ENCODE assay signal across 8 cellular contexts in the genomic region with DNA sequence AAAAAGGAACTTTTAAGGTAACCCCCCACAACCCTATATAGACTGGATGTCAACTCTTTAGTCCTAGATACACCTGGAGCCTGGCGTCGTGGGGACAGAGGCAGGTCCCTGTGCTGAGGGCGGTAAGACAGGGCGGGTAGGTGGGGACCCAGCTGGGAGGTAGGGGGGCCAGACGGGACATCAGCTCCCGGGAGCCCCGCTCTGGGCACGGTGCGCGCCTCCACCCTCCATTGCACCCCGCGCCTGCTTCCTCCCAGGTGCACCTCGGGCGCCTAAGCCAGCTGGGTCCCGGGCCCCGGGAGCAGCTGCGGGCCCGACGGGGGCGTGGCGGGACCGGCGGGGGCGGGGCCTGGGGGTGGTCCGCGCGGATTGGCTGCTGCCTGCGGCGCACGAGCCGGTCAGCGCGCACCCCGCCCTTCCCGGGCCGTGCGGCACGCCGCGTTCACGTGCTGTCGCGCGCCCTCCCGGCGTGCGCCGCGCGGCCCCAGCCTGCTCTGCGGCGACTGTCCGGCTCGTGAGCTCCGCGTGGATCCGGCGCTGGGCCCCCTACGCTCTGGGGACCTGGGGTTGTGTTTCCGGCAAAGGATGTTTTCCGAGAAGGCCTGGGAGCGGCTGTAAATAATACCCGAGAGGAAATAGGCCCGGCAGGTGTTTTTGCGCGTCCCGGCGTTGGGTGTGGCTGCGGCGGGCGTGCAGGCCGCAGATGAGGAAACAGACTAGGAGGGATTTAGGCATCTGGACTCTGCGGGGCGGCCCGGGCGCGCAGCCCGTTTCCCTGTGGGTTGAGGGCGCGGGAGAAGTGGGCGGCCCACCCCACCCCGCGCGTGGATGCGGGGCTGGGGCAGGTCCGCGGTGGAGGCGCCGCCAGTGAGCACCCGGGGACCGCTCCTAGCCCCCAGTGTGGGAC. TPM values are rescaled to one million over a fixed set of nuclear protein-coding genes. Genes with fewer than 3 reads are reported as not detected.
DNase-seq lines count a peak whose midpoint lies in the region; ATAC-seq and TF ChIP-seq lines count a peak whose summit lies in the region.

No MANE protein-coding gene starts in this region.

- H3K36me3 Mint-ChIP-seq in GM23338 (ENCODE audit: low read depth) = peaks cover 12% of the 10 kb centered on the region; the same call in 1 of the 3 replicates
- H3K36me3 Mint-ChIP-seq in activated naive CD8-positive, alpha-beta T cell = peaks cover 3% of the 10 kb centered on the region

- H4K20me1 ChIP-seq in GM23338 (replicated peaks; ENCODE audit: insufficient read depth) = peaks cover 4% of the 10 kb centered on the region

- peak; percentile 76 for TF ChIP-seq POLR2A in transverse colon (IDR thresholded peaks at IDR 0.05)

- WGBS in transverse colon (ENCODE audit: low coverage in 1 of 2), 2 donors = 4% methylated on average over 47 of the region's 91 CpGs; no CpG with 5 or more reads in 1 of the 2 donors

- peak; percentile 57 for TF ChIP-seq EP300 in transverse colon (IDR thresholded peaks at IDR 0.05; ENCODE audit: low read depth)

- no peaks in the 10 kb centered on the region for H3F3A ChIP-seq in GM23338 (replicated peaks; ENCODE audit: low read depth)

- peaks cover 9% of the 10 kb centered on the region for H3K27me3 Mint-ChIP-seq in GM23338 (ENCODE audit: insufficient read depth, low read depth, poor library complexity)
- no peaks in the 10 kb centered on the region for H3K27me3 Mint-ChIP-seq in activated naive CD8-positive, alpha-beta T cell

- H3K9me3 ChIP-seq in transverse colon = no peaks in the 10 kb centered on the region

- no peaks in the 10 kb centered on the region for H3K36me3 ChIP-seq in GM23338 (ENCODE audit: insufficient read depth)
- no peaks in the 10 kb centered on the region for H3K36me3 ChIP-seq in transverse colon

- no peak for TF ChIP-seq CTCF in GM23338 (conservative IDR thresholded peaks at IDR 0.05; ENCODE audit: low read depth in 2 of 2)
- TF ChIP-seq CTCF in transverse colon (IDR thresholded peaks at IDR 0.05) = no peak

- peak overlapping the region; percentile 98 for H3K4me3 Mint-ChIP-seq in GM23338
- H3K4me3 Mint-ChIP-seq in activated naive CD8-positive, alpha-beta T cell = peak overlapping the region; percentile 98

- peaks cover 17% of the 10 kb centered on the region for H3K4me1 Mint-ChIP-seq in GM23338
- peaks cover 45% of the 10 kb centered on the region for H3K4me1 Mint-ChIP-seq in activated naive CD8-positive, alpha-beta T cell (ENCODE audit: low read depth)

- DNase-seq in ELR (ENCODE audit: low read depth) = peak; percentile 88
- peak; percentile 88 for DNase-seq in GM23338 (ENCODE audit: low spot score)
- peak; percentile 90 for DNase-seq in LoVo (ENCODE audit: low spot score)
- DNase-seq in Right ventricle myocardium superior = peak; percentile 94
- DNase-seq in pons (ENCODE audit: low spot score) = peak; percentile 75
- DNase-seq in transverse colon = peak; percentile 94

- peak overlapping the region; percentile 92 for H3K4me2 ChIP-seq in GM23338

- H3K27ac Mint-ChIP-seq in GM23338 = peak overlapping the region; percentile 93
- H3K27ac Mint-ChIP-seq in activated naive CD8-positive, alpha-beta T cell = peak overlapping the region; percentile 95

- intact Hi-C loops in Right ventricle myocardium superior (cut with DNase I) = loop anchor here (2.0 kb wide), 1 partner anchor 37 kb away; no protein-coding TSS in a partner anchor
- intact Hi-C loops in transverse colon (cut with DNase I; ENCODE audit: low total_unique reads) = loop anchor here (1.0 to 5.0 kb wide), 2 partner anchors 17 to 39 kb away; a partner anchor contains a TSS

- no peaks in the 10 kb centered on the region for H3K9me2 ChIP-seq in GM23338 (ENCODE audit: insufficient read depth)

- peaks cover 40% of the 10 kb centered on the region for H3K79me2 ChIP-seq in GM23338 (replicated peaks; ENCODE audit: insufficient read depth)

- H3K4me3 ChIP-seq in GM23338 (peak overlapping the region; percentile 71), transverse colon (peak overlapping the region; percentile 71 to 83 (median 75))

- in situ Hi-C loops in transverse colon (cut with MboI; ENCODE audit: low pct_ligation_motif_present in 1 of 4, low pct_unique_long_range_greater_than_20kb in 1 of 4, low sequenced_read_pairs in 3 of 4) = no loop called here

- H3K9me3 Mint-ChIP-seq in GM23338 = peaks cover 3% of the 10 kb centered on the region; the same call in 2 of the 3 replicates
- no peaks in the 10 kb centered on the region for H3K9me3 Mint-ChIP-seq in activated naive CD8-positive, alpha-beta T cell (ENCODE audit: low read depth)

- H3K27me3 ChIP-seq in GM23338 (ENCODE audit: insufficient read depth) = no peaks in the 10 kb centered on the region
- no peaks in the 10 kb centered on the region for H3K27me3 ChIP-seq in transverse colon

- peak; percentile 90 for ATAC-seq in GM23338
- peak; percentile 96 for ATAC-seq in SK-N-SH treated with all-trans-retinoic acid at 6 μM for 48 hours
- ATAC-seq in Right ventricle myocardium superior (ENCODE audit: poor library complexity) = peak; percentile 98

- peak overlapping the region; percentile 90; the same call in 1 of the 2 replicates for H2AFZ ChIP-seq in GM23338

- peaks cover 9% of the 10 kb centered on the region; the same call in 1 of the 2 replicates for H3K4me1 ChIP-seq in GM23338 (ENCODE audit: insufficient read depth)
- H3K4me1 ChIP-seq in transverse colon = peaks cover 12 to 28% (median 22%) of the 10 kb centered on the region in 4 donors

- H3K27ac ChIP-seq in GM23338 (ENCODE audit: low read depth) (no peak overlapping the region), transverse colon (peak overlapping the region; percentile 93 to 99 (median 96))

TF ChIP-seq in GM23338, 12 proteins besides CTCF, POLR2A, EP300 and RAD21:
- no peak for TF ChIP-seq ZNF114 (CRISPR knock-in tag; IDR thresholded peaks at IDR 0.05)
- TF ChIP-seq, protein P1, sequence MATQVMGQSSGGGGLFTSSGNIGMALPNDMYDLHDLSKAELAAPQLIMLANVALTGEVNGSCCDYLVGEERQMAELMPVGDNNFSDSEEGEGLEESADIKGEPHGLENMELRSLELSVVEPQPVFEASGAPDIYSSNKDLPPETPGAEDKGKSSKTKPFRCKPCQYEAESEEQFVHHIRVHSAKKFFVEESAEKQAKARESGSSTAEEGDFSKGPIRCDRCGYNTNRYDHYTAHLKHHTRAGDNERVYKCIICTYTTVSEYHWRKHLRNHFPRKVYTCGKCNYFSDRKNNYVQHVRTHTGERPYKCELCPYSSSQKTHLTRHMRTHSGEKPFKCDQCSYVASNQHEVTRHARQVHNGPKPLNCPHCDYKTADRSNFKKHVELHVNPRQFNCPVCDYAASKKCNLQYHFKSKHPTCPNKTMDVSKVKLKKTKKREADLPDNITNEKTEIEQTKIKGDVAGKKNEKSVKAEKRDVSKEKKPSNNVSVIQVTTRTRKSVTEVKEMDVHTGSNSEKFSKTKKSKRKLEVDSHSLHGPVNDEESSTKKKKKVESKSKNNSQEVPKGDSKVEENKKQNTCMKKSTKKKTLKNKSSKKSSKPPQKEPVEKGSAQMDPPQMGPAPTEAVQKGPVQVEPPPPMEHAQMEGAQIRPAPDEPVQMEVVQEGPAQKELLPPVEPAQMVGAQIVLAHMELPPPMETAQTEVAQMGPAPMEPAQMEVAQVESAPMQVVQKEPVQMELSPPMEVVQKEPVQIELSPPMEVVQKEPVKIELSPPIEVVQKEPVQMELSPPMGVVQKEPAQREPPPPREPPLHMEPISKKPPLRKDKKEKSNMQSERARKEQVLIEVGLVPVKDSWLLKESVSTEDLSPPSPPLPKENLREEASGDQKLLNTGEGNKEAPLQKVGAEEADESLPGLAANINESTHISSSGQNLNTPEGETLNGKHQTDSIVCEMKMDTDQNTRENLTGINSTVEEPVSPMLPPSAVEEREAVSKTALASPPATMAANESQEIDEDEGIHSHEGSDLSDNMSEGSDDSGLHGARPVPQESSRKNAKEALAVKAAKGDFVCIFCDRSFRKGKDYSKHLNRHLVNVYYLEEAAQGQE (IDR thresholded peaks at IDR 0.05; ENCODE audit: unreplicated experiment) = no peak
- peak; percentile 79 for TF ChIP-seq POLR2AphosphoS5 (IDR thresholded peaks at IDR 0.05; ENCODE audit: low read depth)
- TF ChIP-seq CREB1 (CRISPR knock-in tag; IDR thresholded peaks at IDR 0.05; ENCODE audit: low read depth) = peak; percentile 68
- TF ChIP-seq JUNB (IDR thresholded peaks at IDR 0.05; ENCODE audit: unreplicated experiment) = no peak

TF ChIP-seq in SK-N-SH treated with all-trans-retinoic acid at 6 μM for 48 hours, 23 proteins besides CTCF, POLR2A, EP300 and RAD21 (continues in another document):
- TF ChIP-seq CSDC2 (CRISPR knock-in tag; IDR thresholded peaks at IDR 0.05) = peak; percentile 50; the same call in 1 of the 2 replicates
- TF ChIP-seq ZFP3 (CRISPR knock-in tag; IDR thresholded peaks at IDR 0.05) = peak; percentile 41; the same call in 1 of the 2 replicates
- no peak for TF ChIP-seq ZNF70 (CRISPR knock-in tag; IDR thresholded peaks at IDR 0.05)
- TF ChIP-seq, protein P2, sequence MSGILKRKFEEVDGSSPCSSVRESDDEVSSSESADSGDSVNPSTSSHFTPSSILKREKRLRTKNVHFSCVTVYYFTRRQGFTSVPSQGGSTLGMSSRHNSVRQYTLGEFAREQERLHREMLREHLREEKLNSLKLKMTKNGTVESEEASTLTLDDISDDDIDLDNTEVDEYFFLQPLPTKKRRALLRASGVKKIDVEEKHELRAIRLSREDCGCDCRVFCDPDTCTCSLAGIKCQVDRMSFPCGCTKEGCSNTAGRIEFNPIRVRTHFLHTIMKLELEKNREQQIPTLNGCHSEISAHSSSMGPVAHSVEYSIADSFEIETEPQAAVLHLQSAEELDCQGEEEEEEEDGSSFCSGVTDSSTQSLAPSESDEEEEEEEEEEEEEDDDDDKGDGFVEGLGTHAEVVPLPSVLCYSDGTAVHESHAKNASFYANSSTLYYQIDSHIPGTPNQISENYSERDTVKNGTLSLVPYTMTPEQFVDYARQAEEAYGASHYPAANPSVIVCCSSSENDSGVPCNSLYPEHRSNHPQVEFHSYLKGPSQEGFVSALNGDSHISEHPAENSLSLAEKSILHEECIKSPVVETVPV (CRISPR knock-in tag; IDR thresholded peaks at IDR 0.05) = no peak
- TF ChIP-seq, protein P3, sequence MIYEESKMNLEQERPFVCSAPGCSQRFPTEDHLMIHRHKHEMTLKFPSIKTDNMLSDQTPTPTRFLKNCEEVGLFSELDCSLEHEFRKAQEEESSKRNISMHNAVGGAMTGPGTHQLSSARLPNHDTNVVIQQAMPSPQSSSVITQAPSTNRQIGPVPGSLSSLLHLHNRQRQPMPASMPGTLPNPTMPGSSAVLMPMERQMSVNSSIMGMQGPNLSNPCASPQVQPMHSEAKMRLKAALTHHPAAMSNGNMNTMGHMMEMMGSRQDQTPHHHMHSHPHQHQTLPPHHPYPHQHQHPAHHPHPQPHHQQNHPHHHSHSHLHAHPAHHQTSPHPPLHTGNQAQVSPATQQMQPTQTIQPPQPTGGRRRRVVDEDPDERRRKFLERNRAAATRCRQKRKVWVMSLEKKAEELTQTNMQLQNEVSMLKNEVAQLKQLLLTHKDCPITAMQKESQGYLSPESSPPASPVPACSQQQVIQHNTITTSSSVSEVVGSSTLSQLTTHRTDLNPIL (CRISPR knock-in tag; IDR thresholded peaks at IDR 0.05; ENCODE audit: low read depth) = no peak
- no peak for TF ChIP-seq SNAI2 (CRISPR knock-in tag; IDR thresholded peaks at IDR 0.05)

RNA-seq across cellular contexts. Expression of a gene that starts 39.1 kb away (rescaled TPM):
- 16.4 and 26.8 TPM in 2 replicates for total RNA-seq in GM23338 (2014; rRNA removed; shearing (Covaris generic))
- 9.5 and 11.4 TPM in 2 replicates for polyA plus RNA-seq in GM23338 (2016; fragmentation: Nextera tagmentation; extraction: Ambion mirVana)
- total RNA-seq in Right ventricle myocardium superior = 24.7 TPM
- total RNA-seq in transverse colon = 10 to 100 TPM; 16.9 to 29.9 (median 20.2) TPM
